ENCODE assay signal across 15 cellular contexts in the genomic region with DNA sequence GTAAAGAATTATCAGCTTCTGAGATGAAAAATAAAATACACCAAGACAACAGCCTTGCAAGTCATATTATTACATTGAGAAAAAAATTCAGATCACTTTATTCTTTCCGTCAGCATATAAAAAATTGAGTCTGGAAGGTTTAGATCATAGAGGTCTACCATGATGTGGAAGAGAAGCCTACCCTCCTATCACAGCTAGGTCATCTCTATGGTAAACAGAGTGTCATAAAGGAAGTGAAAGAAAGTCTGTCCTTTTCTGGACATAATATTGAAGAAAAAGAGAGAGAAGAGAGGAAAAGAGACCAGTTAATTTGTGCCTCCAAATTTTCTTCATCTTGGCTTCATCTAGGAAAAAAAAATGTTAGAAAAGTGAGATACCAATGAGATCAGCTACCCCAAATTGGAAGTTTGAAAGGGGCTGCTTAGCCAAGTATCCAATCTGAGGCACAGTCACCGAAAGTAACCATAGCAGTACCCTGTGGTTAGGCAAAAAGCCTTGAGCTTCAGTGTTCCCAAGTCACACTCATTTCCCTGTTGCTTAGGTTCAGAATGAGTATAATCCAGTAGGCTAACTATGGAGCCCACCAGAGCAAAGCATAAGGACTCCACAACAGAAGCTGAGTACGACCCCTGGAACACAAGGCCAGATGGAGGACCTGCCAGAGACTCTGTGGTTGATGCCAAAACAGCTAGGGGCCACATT.
"Had no signal": no experiment of that assay in that cellular context is flagged by ENCODE, and none has a peak within 500 bp of the region (broad histone marks: within the 10 kb centered on the region; RNA-seq: fewer than 3 reads in every experiment).

No MANE protein-coding gene starts in this region.

- H3K27me3 ChIP-seq: dorsolateral prefrontal cortex, gastroesophageal sphincter, heart right ventricle, thyroid gland had no signal

- H3K27me3 Mint-ChIP-seq: activated CD8-positive, alpha-beta memory T cell treated with anti-CD3 and anti-CD28 coated beads, Interleukin-2, amount 10 ng/mL, durations not matched to agents 7 days and 5 days had no signal

- H3K79me2 ChIP-seq: parathyroid adenoma had no signal

- H3K9ac ChIP-seq: parathyroid adenoma had no signal

- H3K27ac ChIP-seq: dorsolateral prefrontal cortex, gastroesophageal sphincter, heart right ventricle, parathyroid adenoma, thyroid gland had no signal

- H3K9me3 ChIP-seq: gastroesophageal sphincter, heart right ventricle, thyroid gland had no signal

- DNase-seq: activated CD4-positive, alpha-beta T cell treated with anti-CD3 and anti-CD28 coated beads, Interleukin-2, amount 50 U/mL, for 48 hours; activated CD4-positive, CD25-positive, alpha-beta regulatory T cell treated with anti-CD3 and anti-CD28 coated beads, Interleukin-2, amount 50 U/mL, for 72 hours; activated CD8-positive, alpha-beta memory T cell treated with anti-CD3 and anti-CD28 coated beads, Interleukin-2, amount 10 ng/mL, durations not matched to agents 7 days and 5 days; activated effector memory CD4-positive, alpha-beta T cell treated with Interleukin-2 at 50 U/mL for 16 hours; activated naive CD4-positive, alpha-beta T cell treated with anti-CD3 and anti-CD28 coated beads, Interleukin-2, amount 50 U/mL, for 16 hours; activated T-cell treated with anti-CD3 and anti-CD28 coated beads, Interleukin-2, amount 50 U/mL, for 1 hour; dorsolateral prefrontal cortex; erythroblast; heart right ventricle; stimulated activated CD4-positive, alpha-beta T cell treated with anti-CD3 and anti-CD28 coated beads, Interleukin-12 subunit alpha, Interleukin-12 subunit beta, amount 100 ng/mL, for 4 hours; stimulated activated CD4-positive, alpha-beta T cell treated with anti-CD3 and anti-CD28 coated beads, Interleukin-2, amount 100 ng/mL, for 24 hours; T1000; thyroid gland had no signal

- H2AFZ ChIP-seq: parathyroid adenoma had no signal

- H3K4me3 ChIP-seq: dorsolateral prefrontal cortex, gastroesophageal sphincter, heart right ventricle, thyroid gland had no signal

- H3K27ac Mint-ChIP-seq: activated CD8-positive, alpha-beta memory T cell treated with anti-CD3 and anti-CD28 coated beads, Interleukin-2, amount 10 ng/mL, durations not matched to agents 7 days and 5 days had no signal

- H3K4me1 ChIP-seq: parathyroid adenoma had no signal

- H3K36me3 ChIP-seq: gastroesophageal sphincter, heart right ventricle, thyroid gland had no signal

- ATAC-seq: activated CD8-positive, alpha-beta memory T cell treated with anti-CD3 and anti-CD28 coated beads, Interleukin-2, amount 10 ng/mL, durations not matched to agents 7 days and 5 days; gastroesophageal sphincter; heart right ventricle had no signal

- H3K4me3 Mint-ChIP-seq: activated CD8-positive, alpha-beta memory T cell treated with anti-CD3 and anti-CD28 coated beads, Interleukin-2, amount 10 ng/mL, durations not matched to agents 7 days and 5 days had no signal
